ENCODE assay signal across 1 cellular context in the genomic region with DNA sequence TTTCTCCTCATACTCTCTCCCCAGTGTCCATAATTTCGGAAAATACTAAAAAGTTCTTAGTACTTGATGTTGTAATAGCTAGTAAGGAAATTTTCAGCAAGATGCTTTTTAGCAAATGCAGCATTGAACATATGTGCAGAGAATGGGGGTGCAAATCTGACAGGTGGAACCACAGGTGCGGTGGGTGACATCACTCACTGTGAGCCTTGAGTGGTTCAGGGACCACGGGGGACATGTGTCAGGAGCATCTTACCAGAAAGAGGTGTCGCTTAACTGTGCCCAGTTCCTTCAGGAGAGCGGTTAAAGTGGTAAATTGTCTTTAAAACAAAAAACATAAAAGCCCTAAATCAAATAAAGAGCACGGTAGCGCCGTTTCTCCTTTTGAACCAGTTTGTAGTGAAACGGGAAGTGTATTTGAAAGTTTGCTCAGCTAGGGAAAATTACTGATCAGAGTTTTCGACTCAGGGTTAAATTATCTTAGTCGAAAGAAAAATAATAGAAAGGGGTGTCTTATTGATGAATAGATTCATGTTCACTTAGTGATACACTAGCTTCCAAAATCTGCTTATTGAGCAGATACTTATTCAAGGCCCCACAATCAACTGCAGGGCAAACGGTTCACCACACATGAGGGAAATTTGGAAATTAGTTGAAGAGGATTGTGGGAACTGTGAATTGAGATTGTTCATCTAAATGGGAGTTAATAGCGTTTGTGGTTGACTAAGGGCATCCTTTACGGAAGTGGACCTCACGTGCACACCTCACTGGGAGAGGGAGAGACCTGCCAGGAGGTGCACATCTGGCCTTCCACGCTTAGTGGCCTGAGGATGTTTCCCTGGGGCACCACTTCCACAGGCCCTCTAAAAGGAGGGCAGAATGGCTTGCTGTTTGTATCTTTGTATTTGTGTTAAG.
TF ChIP-seq lines count a peak whose summit lies in the region.

No MANE protein-coding gene starts in this region.

TF ChIP-seq in WTC11, 78 proteins besides CTCF, POLR2A, EP300 and RAD21 (continued from another document):
- TF ChIP-seq, protein P1, sequence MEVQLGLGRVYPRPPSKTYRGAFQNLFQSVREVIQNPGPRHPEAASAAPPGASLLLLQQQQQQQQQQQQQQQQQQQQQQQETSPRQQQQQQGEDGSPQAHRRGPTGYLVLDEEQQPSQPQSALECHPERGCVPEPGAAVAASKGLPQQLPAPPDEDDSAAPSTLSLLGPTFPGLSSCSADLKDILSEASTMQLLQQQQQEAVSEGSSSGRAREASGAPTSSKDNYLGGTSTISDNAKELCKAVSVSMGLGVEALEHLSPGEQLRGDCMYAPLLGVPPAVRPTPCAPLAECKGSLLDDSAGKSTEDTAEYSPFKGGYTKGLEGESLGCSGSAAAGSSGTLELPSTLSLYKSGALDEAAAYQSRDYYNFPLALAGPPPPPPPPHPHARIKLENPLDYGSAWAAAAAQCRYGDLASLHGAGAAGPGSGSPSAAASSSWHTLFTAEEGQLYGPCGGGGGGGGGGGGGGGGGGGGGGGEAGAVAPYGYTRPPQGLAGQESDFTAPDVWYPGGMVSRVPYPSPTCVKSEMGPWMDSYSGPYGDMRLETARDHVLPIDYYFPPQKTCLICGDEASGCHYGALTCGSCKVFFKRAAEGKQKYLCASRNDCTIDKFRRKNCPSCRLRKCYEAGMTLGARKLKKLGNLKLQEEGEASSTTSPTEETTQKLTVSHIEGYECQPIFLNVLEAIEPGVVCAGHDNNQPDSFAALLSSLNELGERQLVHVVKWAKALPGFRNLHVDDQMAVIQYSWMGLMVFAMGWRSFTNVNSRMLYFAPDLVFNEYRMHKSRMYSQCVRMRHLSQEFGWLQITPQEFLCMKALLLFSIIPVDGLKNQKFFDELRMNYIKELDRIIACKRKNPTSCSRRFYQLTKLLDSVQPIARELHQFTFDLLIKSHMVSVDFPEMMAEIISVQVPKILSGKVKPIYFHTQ (CRISPR knock-in tag; IDR thresholded peaks at IDR 0.05), result no peak
- TF ChIP-seq, protein P2, sequence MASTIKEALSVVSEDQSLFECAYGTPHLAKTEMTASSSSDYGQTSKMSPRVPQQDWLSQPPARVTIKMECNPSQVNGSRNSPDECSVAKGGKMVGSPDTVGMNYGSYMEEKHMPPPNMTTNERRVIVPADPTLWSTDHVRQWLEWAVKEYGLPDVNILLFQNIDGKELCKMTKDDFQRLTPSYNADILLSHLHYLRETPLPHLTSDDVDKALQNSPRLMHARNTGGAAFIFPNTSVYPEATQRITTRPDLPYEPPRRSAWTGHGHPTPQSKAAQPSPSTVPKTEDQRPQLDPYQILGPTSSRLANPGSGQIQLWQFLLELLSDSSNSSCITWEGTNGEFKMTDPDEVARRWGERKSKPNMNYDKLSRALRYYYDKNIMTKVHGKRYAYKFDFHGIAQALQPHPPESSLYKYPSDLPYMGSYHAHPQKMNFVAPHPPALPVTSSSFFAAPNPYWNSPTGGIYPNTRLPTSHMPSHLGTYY (CRISPR knock-in tag; IDR thresholded peaks at IDR 0.05), result no peak
- TF ChIP-seq MYBL2 (CRISPR knock-in tag; IDR thresholded peaks at IDR 0.05) (no peak), MXD4 (CRISPR knock-in tag; IDR thresholded peaks at IDR 0.05; ENCODE audit: borderline replicate concordance) (no peak), GABPB1 (CRISPR knock-in tag; IDR thresholded peaks at IDR 0.05) (no peak), ZNF671 (CRISPR knock-in tag; IDR thresholded peaks at IDR 0.05) (no peak)
